ENCODE assay signal across 8 cellular contexts in the genomic region with DNA sequence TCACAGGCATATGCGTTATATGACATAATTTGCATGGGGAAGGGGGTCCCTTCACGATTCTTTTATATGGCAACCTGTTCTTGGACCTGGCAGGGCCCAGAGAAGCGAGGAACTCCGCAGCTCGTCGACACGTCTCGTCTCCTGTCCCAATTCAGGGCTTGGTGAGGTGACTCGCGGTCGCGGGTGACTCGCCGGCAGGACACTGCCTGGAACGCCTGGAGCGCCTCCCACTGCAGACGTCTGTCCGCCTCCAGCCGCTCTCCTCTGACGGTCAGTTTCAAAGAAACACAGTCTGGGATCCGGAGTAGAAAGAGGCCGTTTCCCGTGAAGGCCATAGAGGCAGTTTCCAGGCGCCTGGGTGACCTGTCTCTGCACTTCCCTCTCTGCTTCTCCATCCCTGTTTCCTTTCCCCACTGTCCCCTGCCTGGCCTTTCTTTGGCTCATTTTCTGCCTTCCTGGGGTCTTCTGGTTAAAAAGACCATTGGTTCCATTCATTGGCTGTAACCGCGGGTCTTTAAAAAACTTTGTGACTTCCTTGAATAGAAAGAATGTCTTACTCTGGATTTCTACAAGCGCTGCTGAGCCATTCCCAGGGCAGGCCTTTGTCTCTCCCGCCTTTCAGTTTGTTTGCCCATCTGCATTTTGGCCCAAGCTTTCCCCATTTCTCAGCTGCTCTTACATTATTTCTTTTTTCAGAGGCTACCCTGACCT. TPM values are rescaled to one million over a fixed set of nuclear protein-coding genes. Genes with fewer than 3 reads are reported as not detected.
A peak's percentile ranks its signal among the peaks of the same experiment; 100 is the strongest.
DNase-seq lines count a peak whose midpoint lies in the region; ATAC-seq and TF ChIP-seq lines count a peak whose summit lies in the region.

No MANE protein-coding gene starts in this region.

- no peaks in the 10 kb centered on the region for H3K9me3 Mint-ChIP-seq in activated CD4-positive, alpha-beta T cell treated with anti-CD3 and anti-CD28 coated beads, Interleukin-2, amount 10 ng/mL, durations not matched to agents 24 days and 14 days

- DNase-seq in activated CD4-positive, alpha-beta T cell treated with anti-CD3 and anti-CD28 coated beads, Interleukin-2, amount 10 ng/mL, durations not matched to agents 24 days and 14 days = peak; percentile 63
- no peak for DNase-seq in activated CD4-positive, alpha-beta T cell treated with anti-CD3 and anti-CD28 coated beads, Interleukin-2, amount 50 U/mL, for 48 hours
- DNase-seq in cardiac fibroblast (ENCODE audit: low read depth in 2 of 2) (peak; percentile 55 to 56), lower leg skin (ENCODE audit: low spot score in 2 of 2) (no peak), tibial nerve (ENCODE audit: low spot score in 2 of 2) (no peak), NCI-H524 (lab: John Stamatoyannopoulos, UW) (no peak), OCI-M2 (lab: John Stamatoyannopoulos, UW; ENCODE audit: unreplicated experiment) (no peak)

- no peaks in the 10 kb centered on the region for H3K9me3 ChIP-seq in tibial nerve

- TF ChIP-seq POLR2A in lower leg skin (IDR thresholded peaks at IDR 0.05) (no peak), tibial nerve (IDR thresholded peaks at IDR 0.05) (no peak)

- WGBS in lower leg skin, 2 donors = 81 to 84% methylated on average over 28 of the region's 28 CpGs
- 61% methylated on average over 22 to 28 of the region's 28 CpGs for WGBS in tibial nerve, 2 donors

- peaks cover 0 to 60% (median 21%) of the 10 kb centered on the region in 4 donors for H3K4me1 ChIP-seq in tibial nerve

- H3K27ac Mint-ChIP-seq in activated CD4-positive, alpha-beta T cell treated with anti-CD3 and anti-CD28 coated beads, Interleukin-2, amount 10 ng/mL, durations not matched to agents 24 days and 14 days = peak overlapping the region; percentile 96

- peaks cover 0 to 39% (median 0%) of the 10 kb centered on the region in 3 donors for H3K36me3 ChIP-seq in tibial nerve

- intact Hi-C loops in activated CD4-positive, alpha-beta T cell treated with anti-CD3 and anti-CD28 coated beads, Interleukin-2, amount 10 ng/mL, durations not matched to agents 24 days and 14 days (cut with micrococcal nuclease) = no loop called here
- intact Hi-C loops in lower leg skin (cut with DNase I; ENCODE audit: low total_unique reads) = no loop called here

- H3K4me1 Mint-ChIP-seq in activated CD4-positive, alpha-beta T cell treated with anti-CD3 and anti-CD28 coated beads, Interleukin-2, amount 10 ng/mL, durations not matched to agents 24 days and 14 days = peaks cover 75% of the 10 kb centered on the region

- H3K27ac ChIP-seq in tibial nerve = peak overlapping the region in 3 of 4 donors; percentile 88 to 95 (median 94)

- peaks cover 56% of the 10 kb centered on the region for H3K36me3 Mint-ChIP-seq in activated CD4-positive, alpha-beta T cell treated with anti-CD3 and anti-CD28 coated beads, Interleukin-2, amount 10 ng/mL, durations not matched to agents 24 days and 14 days (ENCODE audit: low read depth)

- no peaks in the 10 kb centered on the region for H3K27me3 ChIP-seq in tibial nerve

- H3K27me3 Mint-ChIP-seq in activated CD4-positive, alpha-beta T cell treated with anti-CD3 and anti-CD28 coated beads, Interleukin-2, amount 10 ng/mL, durations not matched to agents 24 days and 14 days = no peaks in the 10 kb centered on the region

- peak overlapping the region; percentile 90 to 95 for H3K4me3 ChIP-seq in cardiac fibroblast (replicated peaks in 1 of 2; ENCODE audit: low read depth in 2 of 2, low read length in 2 of 2)
- peak overlapping the region; percentile 67 for H3K4me3 ChIP-seq in lower leg skin (ENCODE audit: low read depth, poor library complexity, severe bottlenecking)
- H3K4me3 ChIP-seq in tibial nerve = peak overlapping the region; percentile 68 to 82 (median 70)

- peak in 1 of 2 donors; percentile 17 for TF ChIP-seq EP300 in tibial nerve (IDR thresholded peaks at IDR 0.05)

- no peak for ATAC-seq in HG03521 (IDR thresholded peaks at IDR 0.05; ENCODE audit: unreplicated experiment)

- TF ChIP-seq CTCF in cardiac fibroblast (IDR thresholded peaks at IDR 0.05; ENCODE audit: low read depth, low read length) = no peak
- no peak for TF ChIP-seq CTCF in lower leg skin (IDR thresholded peaks at IDR 0.05)
- TF ChIP-seq CTCF in tibial nerve (IDR thresholded peaks at IDR 0.05) = no peak

- H3K4me3 Mint-ChIP-seq in activated CD4-positive, alpha-beta T cell treated with anti-CD3 and anti-CD28 coated beads, Interleukin-2, amount 10 ng/mL, durations not matched to agents 24 days and 14 days = peak overlapping the region; percentile 91

RNA-seq across cellular contexts. Expression of gene UPP1, which starts 1.2 kb away (rescaled TPM):
- 61.5 and 64.2 TPM in 2 replicates for total RNA-seq in activated CD4-positive, alpha-beta T cell treated with anti-CD3 and anti-CD28 coated beads, Interleukin-2, amount 10 ng/mL, durations not matched to agents 24 days and 14 days
- 1 to 10 TPM; 3.9 to 9.4 (median 5.9) TPM for total RNA-seq in lower leg skin
- 10 to 100 TPM; 14.2 to 36.9 (median 19.0) TPM for total RNA-seq in tibial nerve

RNA-seq across cellular contexts. Expression of gene C7orf57, which starts 54.9 kb away (rescaled TPM):
- 0.14 TPM in 2 replicates for total RNA-seq in activated CD4-positive, alpha-beta T cell treated with anti-CD3 and anti-CD28 coated beads, Interleukin-2, amount 10 ng/mL, durations not matched to agents 24 days and 14 days
- total RNA-seq in lower leg skin (under 1 TPM in 1 of 4 donors, not detected in 3; 0.39 TPM), tibial nerve (under 1 TPM in 3 of 4 donors, not detected in 1; 0.21 to 0.66 (median 0.60) TPM)

Comparison
In these comparisons a context has a peak if more than half of its experiments do, and no peak if none do; other contexts are left out.
1. DNase-seq: peak in activated CD4-positive, alpha-beta T cell treated with anti-CD3 and anti-CD28 coated beads, Interleukin-2, amount 10 ng/mL, durations not matched to agents 24 days and 14 days (single experiment) and cardiac fibroblast (2 of 2); none in activated CD4-positive, alpha-beta T cell treated with anti-CD3 and anti-CD28 coated beads, Interleukin-2, amount 50 U/mL, for 48 hours (0 of 2), lower leg skin (0 of 2), tibial nerve (0 of 2), NCI-H524 (0 of 2) and OCI-M2 (single experiment).
2. Peak in every context shown above with its lines, with median percentiles within 50 percentile points of each other: H3K4me3 ChIP-seq.